ENCODE assay signal across 18 cellular contexts in the genomic region with DNA sequence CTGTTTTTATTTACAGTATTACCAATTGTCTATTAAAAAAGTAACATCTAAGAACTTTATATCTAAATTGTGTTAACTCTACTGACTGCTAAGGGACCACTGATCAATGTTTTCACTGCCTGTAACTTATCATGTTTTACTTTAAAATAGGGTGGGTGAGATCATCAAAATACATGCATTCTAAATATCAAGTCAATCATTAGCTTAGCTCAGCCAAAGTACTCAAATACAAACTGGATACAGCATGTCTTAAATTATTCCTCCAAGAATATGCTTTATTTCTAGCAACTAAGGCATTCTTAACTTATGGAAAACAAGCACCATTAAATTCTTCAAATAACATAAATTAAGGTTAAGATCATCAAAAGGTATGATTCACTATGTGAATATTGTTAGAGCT.
DNase-seq lines count a peak whose midpoint lies in the region; ATAC-seq, FAIRE-seq and TF ChIP-seq lines count a peak whose summit lies in the region.
"Had no signal": no experiment of that assay in that cellular context is flagged by ENCODE, and none has a peak within 500 bp of the region (broad histone marks: within the 10 kb centered on the region; RNA-seq: fewer than 3 reads in every experiment).

No MANE protein-coding gene starts in this region.

- H3K27me3 ChIP-seq in hepatocyte (no peaks in the 10 kb centered on the region), pancreas (no peaks in the 10 kb centered on the region)

- CTCF ChIA-PET in Calu3 (lab: Charles Lee), result no interaction called here

- no peaks in the 10 kb centered on the region for H4K20me1 ChIP-seq in hepatocyte (ENCODE audit: insufficient read depth, poor library complexity, severe bottlenecking)

- H3K4me3 Mint-ChIP-seq in Calu3 (ENCODE audit: low read depth, unreplicated experiment), result no peak overlapping the region
- H3K4me3 Mint-ChIP-seq: CD4-positive, alpha-beta T cell; GM23338 had no signal

- no peaks in the 10 kb centered on the region for H3K9me2 ChIP-seq in hepatocyte (replicated peaks; ENCODE audit: insufficient read depth)

- H2AFZ ChIP-seq in hepatocyte, result no peak overlapping the region
- H2AFZ ChIP-seq: GM23338 had no signal

- H3K4me1 Mint-ChIP-seq in Calu3 (ENCODE audit: low read depth, unreplicated experiment), result peaks cover 14% of the 10 kb centered on the region

- peak overlapping the region; percentile 47 for H3K27ac Mint-ChIP-seq in Calu3 (ENCODE audit: unreplicated experiment)
- no peak overlapping the region for H3K27ac Mint-ChIP-seq in activated naive CD4-positive, alpha-beta T cell treated with anti-CD3 and anti-CD28 coated beads, Interleukin-2, amount 50 U/mL, for 72 hours
- H3K27ac Mint-ChIP-seq: CD4-positive, alpha-beta T cell; GM23338 had no signal

- peak; percentile 63 to 74 (median 68) for ATAC-seq in pancreas
- ATAC-seq in activated naive CD4-positive, alpha-beta T cell treated with anti-CD3 and anti-CD28 coated beads, Interleukin-2, amount 50 U/mL, for 72 hours, result no peak
- no peak for ATAC-seq in GM21576 (IDR thresholded peaks at IDR 0.05; ENCODE audit: unreplicated experiment)
- ATAC-seq: GM23338 had no signal

- H3K9me3 ChIP-seq in hepatocyte (ENCODE audit: low read depth) (no peaks in the 10 kb centered on the region), pancreas (peaks cover 0 to 4% (median 0%) of the 10 kb centered on the region in 4 donors)

- peak; percentile 10 for FAIRE-seq in RCC 7860 (lab: Jason Lieb, UNC)
- FAIRE-seq in pancreas (lab: Jason Lieb, UNC), result no peak
- FAIRE-seq: G401.6, GM12891, GM19239, H54 had no signal

- no peaks in the 10 kb centered on the region for H3K36me3 Mint-ChIP-seq in Calu3 (ENCODE audit: insufficient read depth, unreplicated experiment)
- H3K36me3 Mint-ChIP-seq in activated naive CD4-positive, alpha-beta T cell treated with anti-CD3 and anti-CD28 coated beads, Interleukin-2, amount 50 U/mL, for 72 hours, result no peaks in the 10 kb centered on the region

- no TSS peak for BruUV-seq in Calu3 (replicated peaks; lab: Mats Ljungman, UMichigan)

- no peaks in the 10 kb centered on the region for H3K79me2 ChIP-seq in hepatocyte

- no peaks in the 10 kb centered on the region for H3K9me3 Mint-ChIP-seq in Calu3 (ENCODE audit: low read depth, unreplicated experiment)
- H3K9me3 Mint-ChIP-seq in activated naive CD4-positive, alpha-beta T cell treated with anti-CD3 and anti-CD28 coated beads, Interleukin-2, amount 50 U/mL, for 72 hours, result peaks cover 5 to 7% of the 10 kb centered on the region in 2 donors
- H3K9me3 Mint-ChIP-seq: GM23338 had no signal

- DNase-seq in Calu3 (no peak), RCC 7860 (ENCODE audit: low spot score) (no peak), hepatocyte (ENCODE audit: low spot score) (no peak), pancreas (no peak), coronary artery (ENCODE audit: low spot score) (no peak), RKO (ENCODE audit: low spot score) (no peak)
- no peak for DNase-seq in activated naive CD4-positive, alpha-beta T cell treated with anti-CD3 and anti-CD28 coated beads, Interleukin-2, amount 50 U/mL, for 72 hours (ENCODE audit: low spot score in 2 of 2)
- DNase-seq: ACHN; Caco-2; CD4-positive, alpha-beta T cell; KG1 had no signal

- H3K27me3 Mint-ChIP-seq in Calu3 (ENCODE audit: unreplicated experiment), result no peaks in the 10 kb centered on the region
- H3K27me3 Mint-ChIP-seq: CD4-positive, alpha-beta T cell had no signal

- TF ChIP-seq CTCF in Calu3 (IDR thresholded peaks at IDR 0.05; ENCODE audit: unreplicated experiment), result no peak
- no peak for TF ChIP-seq CTCF in hepatocyte (IDR thresholded peaks at IDR 0.05; ENCODE audit: poor library complexity)
- TF ChIP-seq CTCF in pancreas (IDR thresholded peaks at IDR 0.05), result no peak
- no peak for TF ChIP-seq CTCF in coronary artery (IDR thresholded peaks at IDR 0.05)

- H3K4me3 ChIP-seq in hepatocyte, result no peak overlapping the region
- no peak overlapping the region for H3K4me3 ChIP-seq in pancreas
- no peak overlapping the region for H3K4me3 ChIP-seq in coronary artery
- H3K4me3 ChIP-seq: GM23338 had no signal

- peak overlapping the region; percentile 4 for H3K4me2 ChIP-seq in hepatocyte
- H3K4me2 ChIP-seq: GM23338 had no signal

- intact Hi-C loops in Calu3 (cut with micrococcal nuclease; ENCODE audit: unreplicated experiment) (loop anchor here (10.0 kb wide), 1 partner anchor 55 kb away; no protein-coding TSS in a partner anchor), pancreas (cut with DNase I) (no loop called here)

- H3K36me3 ChIP-seq in hepatocyte (replicated peaks; ENCODE audit: insufficient read depth, low read depth) (no peaks in the 10 kb centered on the region), pancreas (no peaks in the 10 kb centered on the region)

- no peaks in the 10 kb centered on the region for H3K4me1 ChIP-seq in hepatocyte (ENCODE audit: insufficient read depth)
- H3K4me1 ChIP-seq in pancreas, result peaks cover 0 to 6% (median 0%) of the 10 kb centered on the region in 3 donors

- no peak overlapping the region for H3K27ac ChIP-seq in hepatocyte
- H3K27ac ChIP-seq in pancreas, result peak overlapping the region in 1 of 4 donors; percentile 3
- H3K27ac ChIP-seq in coronary artery, result no peak overlapping the region
- H3K27ac ChIP-seq: C4-2B had no signal

Comparison
In these comparisons a context has a peak if more than half of its experiments do, and no peak if none do; other contexts are left out.
1. ATAC-seq: peak in pancreas (4 of 4); none in activated naive CD4-positive, alpha-beta T cell treated with anti-CD3 and anti-CD28 coated beads, Interleukin-2, amount 50 U/mL, for 72 hours (0 of 2) and GM21576 (single experiment).